In the genomic region with DNA sequence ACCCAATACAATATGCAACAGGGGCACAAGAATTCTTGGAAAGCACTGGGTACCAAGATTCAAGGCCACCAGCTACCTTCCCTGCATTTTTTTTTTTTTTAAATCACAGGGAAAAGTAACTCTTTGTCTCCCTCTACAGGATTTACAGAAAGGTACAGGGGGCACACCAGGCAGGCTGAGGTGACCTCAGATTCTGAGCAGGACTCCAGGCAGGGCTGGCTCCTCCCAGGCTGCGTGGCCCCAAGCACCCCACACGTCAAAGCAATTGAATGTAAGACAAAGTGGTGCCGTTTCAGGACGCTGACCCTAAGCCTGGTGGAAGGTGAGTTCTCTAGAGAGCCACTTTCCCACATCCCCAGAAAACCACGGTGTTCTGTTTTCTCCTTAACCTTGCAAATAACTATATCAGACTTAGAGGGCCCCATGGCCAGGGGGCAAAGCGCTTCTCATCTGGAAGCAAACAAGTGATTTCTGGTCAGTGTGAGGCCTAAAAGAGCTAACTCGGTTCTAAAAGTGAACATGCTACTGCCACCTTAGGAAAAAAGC, we compare ENCODE assay signal across 8 cellular contexts.
DNase-seq lines count a peak whose midpoint lies in the region; ATAC-seq, FAIRE-seq and TF ChIP-seq lines count a peak whose summit lies in the region.

No MANE protein-coding gene starts in this region.

- no peaks in the 10 kb centered on the region for H3K9me2 ChIP-seq in DOHH2 (replicated peaks; ENCODE audit: control insufficient read depth, low read length)

- ATAC-seq in HG03521 (IDR thresholded peaks at IDR 0.05; ENCODE audit: unreplicated experiment): peak; percentile 70
- peak; percentile 76 to 89 (median 86) for ATAC-seq in right lobe of liver
- no peak for ATAC-seq in HG02981 (IDR thresholded peaks at IDR 0.05; ENCODE audit: unreplicated experiment)

- H3K9me3 ChIP-seq in DOHH2 (ENCODE audit: control insufficient read depth, insufficient read depth, low read length): no peaks in the 10 kb centered on the region
- no peaks in the 10 kb centered on the region for H3K9me3 ChIP-seq in right lobe of liver

- peak; percentile 54 for FAIRE-seq in RCC 7860 (lab: Jason Lieb, UNC)

- H3K79me2 ChIP-seq in DOHH2 (ENCODE audit: control insufficient read depth, low read length): no peaks in the 10 kb centered on the region

- no peak overlapping the region for H3K4me2 ChIP-seq in DOHH2 (ENCODE audit: low read length)

- DNase-seq in A172 (ENCODE audit: low spot score) (peak; percentile 67), RCC 7860 (ENCODE audit: low spot score) (peak; percentile 53), cerebellum (ENCODE audit: low spot score) (peak; percentile 19), right lobe of liver (no peak), superior temporal gyrus (ENCODE audit: extremely low spot score) (peak; percentile 45)

- intact Hi-C loops in right lobe of liver (cut with DNase I): loop anchor here in 1 of 2 donors (10.0 kb wide), 1 partner anchor 813 kb away; no protein-coding TSS in a partner anchor

- no peak overlapping the region for H3K27ac ChIP-seq in DOHH2 (ENCODE audit: low read depth, low read length)
- no peak overlapping the region for H3K27ac ChIP-seq in right lobe of liver

- H3K36me3 ChIP-seq in DOHH2 (ENCODE audit: control insufficient read depth, low read length) (no peaks in the 10 kb centered on the region), right lobe of liver (no peaks in the 10 kb centered on the region)

- TF ChIP-seq POLR2A in right lobe of liver (IDR thresholded peaks at IDR 0.05): no peak

- H3F3A ChIP-seq in DOHH2 (ENCODE audit: control insufficient read depth, insufficient read depth): no peaks in the 10 kb centered on the region

- H3K4me3 ChIP-seq in DOHH2 (ENCODE audit: low read length): no peak overlapping the region
- no peak overlapping the region for H3K4me3 ChIP-seq in right lobe of liver

- H3K27me3 ChIP-seq in DOHH2 (ENCODE audit: control insufficient read depth, low read length) (no peaks in the 10 kb centered on the region), right lobe of liver (no peaks in the 10 kb centered on the region)

- H4K20me1 ChIP-seq in DOHH2 (ENCODE audit: control insufficient read depth, insufficient read depth, low read depth, low read length): no peaks in the 10 kb centered on the region

- WGBS in right lobe of liver (ENCODE audit: insufficient coverage, low coverage, low lambda C conversion rate, missing lambda C conversion rate): 26% methylated on average over 5 of the region's 7 CpGs

- TF ChIP-seq CTCF in DOHH2 (IDR thresholded peaks at IDR 0.05; ENCODE audit: low read depth, low read length, poor library complexity, severe bottlenecking) (peak; percentile 69), right lobe of liver (IDR thresholded peaks at IDR 0.05) (peak; percentile 63 to 73 (median 66))

- H3K4me1 ChIP-seq in DOHH2 (ENCODE audit: control insufficient read depth, low read length): no peaks in the 10 kb centered on the region
- H3K4me1 ChIP-seq in right lobe of liver: peaks cover 0 to 4% (median 0%) of the 10 kb centered on the region in 4 donors

Comparison
In these comparisons a context has a peak if more than half of its experiments do, and no peak if none do; other contexts are left out.
1. DNase-seq: peak in A172 (single experiment), RCC 7860 (single experiment), cerebellum (single experiment) and superior temporal gyrus (single experiment); none in right lobe of liver (0 of 3).